1 cellular context compared by ENCODE assay signal in genomic region chr18:57585846-57586242, GRCh38.
TF ChIP-seq lines count a peak whose summit lies in the region.

No MANE protein-coding gene starts in this region.

TF ChIP-seq in GM23338, 12 proteins besides CTCF, POLR2A, EP300 and RAD21 (continued from another document):
- TF ChIP-seq ZNF462 (CRISPR knock-in tag; IDR thresholded peaks at IDR 0.05) (no peak), EZH2phosphoT487 (IDR thresholded peaks at IDR 0.05; ENCODE audit: unreplicated experiment) (no peak), NANOG (IDR thresholded peaks at IDR 0.05; ENCODE audit: borderline replicate concordance) (no peak), ZNF114 (CRISPR knock-in tag; IDR thresholded peaks at IDR 0.05) (no peak)
